Comparison of ENCODE assay signal across 22 cellular contexts in genomic region chr16:52690468-52690867, GRCh38.
"Had no signal": no experiment of that assay in that cellular context is flagged by ENCODE, and none has a peak within 500 bp of the region (broad histone marks: within the 10 kb centered on the region; RNA-seq: fewer than 3 reads in every experiment).

No MANE protein-coding gene starts in this region.

- DNase-seq: IMR-90, Karpas-422, KG1, MG63, NCI-H1092, NCI-H1417, NCI-H1436 treated with DMSO at 0.1 percent for 48 hours, NCI-H1694, NCI-H187 treated with DMSO at 0.1 percent for 48 hours, NCI-H2029 treated with DMSO at 0.1 percent for 48 hours, NCI-H2107, NCI-H2171 treated with DMSO at 0.1 percent for 48 hours, NCI-H345, NCI-H446 treated with DMSO at 0.1 percent for 48 hours, NCI-H510A treated with DMSO at 0.1 percent for 48 hours, NCI-H526, NCI-H82, PC-3, SHP77, SK-N-SH, SW 1271, T-cell had no signal
